In genomic region chr5:96279796-96280542, GRCh38 we compare ENCODE assay signal across 10 cellular contexts.
A peak's percentile ranks its signal among the peaks of the same experiment; 100 is the strongest.
DNase-seq lines count a peak whose midpoint lies in the region; ATAC-seq and TF ChIP-seq lines count a peak whose summit lies in the region.
"Had no signal": no experiment of that assay in that cellular context is flagged by ENCODE, and none has a peak within 500 bp of the region (broad histone marks: within the 10 kb centered on the region; RNA-seq: fewer than 3 reads in every experiment).

No MANE protein-coding gene starts in this region.

- POLR2A ChIA-PET in WTC11 (lab: Charles Lee): no interaction called here

- ATAC-seq in GM18499 (IDR thresholded peaks at IDR 0.05; ENCODE audit: insufficient read depth, unreplicated experiment) (peak; percentile 89), GM19468 (IDR thresholded peaks at IDR 0.05; ENCODE audit: extremely low read depth, unreplicated experiment) (peak; percentile 32), HG03159 (IDR thresholded peaks at IDR 0.05; ENCODE audit: unreplicated experiment) (peak; percentile 77), WTC11 (no peak)

- no peak for TF ChIP-seq CTCF in WTC11 (IDR thresholded peaks at IDR 0.05)

- H3K4me3 Mint-ChIP-seq in WTC11: no peak overlapping the region
- H3K4me3 Mint-ChIP-seq: activated naive CD8-positive, alpha-beta T cell had no signal

- DNase-seq in dermis blood vessel endothelial cell (peak; percentile 34), NCI-H1436 treated with DMSO at 0.1 percent for 48 hours (lab: John Stamatoyannopoulos, UW) (no peak), WTC11 (ENCODE audit: low spot score) (no peak), SHP77 treated with DMSO at 0.1 percent for 48 hours (lab: John Stamatoyannopoulos, UW) (no peak), NCI-H1694 treated with DMSO at 0.1 percent for 48 hours (lab: John Stamatoyannopoulos, UW) (no peak)
- DNase-seq: uterus had no signal

- CTCF ChIA-PET in WTC11 (lab: Charles Lee): no interaction called here

- no peaks in the 10 kb centered on the region for H3K27me3 Mint-ChIP-seq in WTC11 (ENCODE audit: low read depth)

- H3K9me3 Mint-ChIP-seq in WTC11: peaks cover 24% of the 10 kb centered on the region

- no peaks in the 10 kb centered on the region for H3K4me1 Mint-ChIP-seq in WTC11

- H3K27ac Mint-ChIP-seq in WTC11: no peak overlapping the region
- H3K27ac Mint-ChIP-seq: activated naive CD8-positive, alpha-beta T cell had no signal

- no peaks in the 10 kb centered on the region for H3K36me3 Mint-ChIP-seq in WTC11
- H3K36me3 Mint-ChIP-seq: activated naive CD8-positive, alpha-beta T cell had no signal

TF ChIP-seq in WTC11, 78 proteins besides CTCF, POLR2A, EP300 and RAD21:
- no peak for TF ChIP-seq ATF1 (CRISPR knock-in tag; IDR thresholded peaks at IDR 0.05)
- no peak for TF ChIP-seq ZBTB21 (CRISPR knock-in tag; IDR thresholded peaks at IDR 0.05; ENCODE audit: borderline replicate concordance)
- TF ChIP-seq HMGXB4 (CRISPR knock-in tag; IDR thresholded peaks at IDR 0.05): no peak
